8 cellular contexts compared by ENCODE assay signal in genomic region chr10:49761789-49762565, GRCh38. TPM values are rescaled to one million over a fixed set of nuclear protein-coding genes. Genes with fewer than 3 reads are reported as not detected.
DNase-seq lines count a peak whose midpoint lies in the region; ATAC-seq and TF ChIP-seq lines count a peak whose summit lies in the region.

Gene OGDHL (minus strand): TSS chr10:49762323. CDS start chr10:49758592, 3,731 bp downstream.

- H3K36me3 ChIP-seq in BJ (ENCODE audit: control insufficient read depth, insufficient read depth, low read length): no peaks in the 10 kb centered on the region
- H3K36me3 ChIP-seq in OCI-LY3 (replicated peaks; ENCODE audit: low read depth, low read length): no peaks in the 10 kb centered on the region
- no peaks in the 10 kb centered on the region for H3K36me3 ChIP-seq in heart right ventricle
- no peaks in the 10 kb centered on the region for H3K36me3 ChIP-seq in prostate gland

- POLR2A ChIA-PET in BJ (lab: Charles Lee): no interaction called here

- ATAC-seq in GM18867 (IDR thresholded peaks at IDR 0.05; ENCODE audit: unreplicated experiment): peak; percentile 80
- ATAC-seq in HG03442 (IDR thresholded peaks at IDR 0.05; ENCODE audit: unreplicated experiment): peak; percentile 77
- peak; percentile 69 to 90 (median 84) for ATAC-seq in heart right ventricle
- no peak for ATAC-seq in GM19455 (IDR thresholded peaks at IDR 0.05; ENCODE audit: unreplicated experiment)

- H3K4me2 ChIP-seq in OCI-LY3 (ENCODE audit: low read length): peak within 1 kb of the TSS; percentile 79

- H3K27me3 ChIP-seq in BJ (ENCODE audit: control insufficient read depth, insufficient read depth, low read length) (peaks cover 5% of the 10 kb centered on the region), OCI-LY3 (ENCODE audit: low read depth, low read length) (no peaks in the 10 kb centered on the region), heart right ventricle (peaks cover 0 to 62% (median 50%) of the 10 kb centered on the region in 7 donors), prostate gland (replicated peaks; ENCODE audit: insufficient read depth) (no peaks in the 10 kb centered on the region)

- no peak for DNase-seq in BJ (ENCODE audit: low read depth)
- peak; percentile 31 for DNase-seq in amniotic epithelial cell (ENCODE audit: low read depth)
- peak; percentile 23 to 51 for DNase-seq in heart right ventricle
- DNase-seq in prostate gland (ENCODE audit: low spot score): peak; percentile 68

- H3K27ac ChIP-seq in OCI-LY3 (ENCODE audit: low read length) (no peak within 1 kb of the TSS), heart right ventricle (no peak within 1 kb of the TSS), prostate gland (no peak within 1 kb of the TSS)

- TF ChIP-seq CTCF in BJ (IDR thresholded peaks at IDR 0.05; ENCODE audit: insufficient read depth, low read depth, low read length) (peak; percentile 6; the same call in 1 of the 2 replicates), OCI-LY3 (IDR thresholded peaks at IDR 0.05; ENCODE audit: low read depth, low read length) (no peak), heart right ventricle (IDR thresholded peaks at IDR 0.05) (no peak), prostate gland (IDR thresholded peaks at IDR 0.05) (no peak)

- intact Hi-C loops in heart right ventricle (cut with DNase I): no loop called here
- intact Hi-C loops in prostate gland (cut with DNase I): no loop called here

- CTCF ChIA-PET in BJ (lab: Yijun Ruan, JAX): no interaction called here

- H3K4me1 ChIP-seq in OCI-LY3 (ENCODE audit: low read length) (peaks cover 4% of the 10 kb centered on the region; the same call in 1 of the 2 replicates), heart right ventricle (peaks cover 0 to 10% (median 0%) of the 10 kb centered on the region in 9 donors), prostate gland (replicated peaks) (no peaks in the 10 kb centered on the region)

- WGBS in heart right ventricle, 2 donors: 1% methylated on average over 74 to 81 of the region's 81 CpGs
- under 1% methylated on average over 50 of the region's 81 CpGs for WGBS in prostate gland

- peak within 1 kb of the TSS; percentile 46; the same call in 1 of the 2 replicates for H2AFZ ChIP-seq in OCI-LY3 (ENCODE audit: low read depth, low read length)

- no peak for TF ChIP-seq POLR2A in prostate gland (IDR thresholded peaks at IDR 0.05)

- peak within 1 kb of the TSS; percentile 46 for H3K9ac ChIP-seq in OCI-LY3 (ENCODE audit: low read length)

- peak within 1 kb of the TSS; percentile 44 for H3K4me3 ChIP-seq in BJ (ENCODE audit: low read depth, low read length)
- peak within 1 kb of the TSS; percentile 89 for H3K4me3 ChIP-seq in OCI-LY3 (ENCODE audit: low read length)
- H3K4me3 ChIP-seq in heart right ventricle: peak within 1 kb of the TSS; percentile 28 to 65 (median 57)
- peak within 1 kb of the TSS; percentile 51 to 57 for H3K4me3 ChIP-seq in prostate gland

- no peaks in the 10 kb centered on the region; the same call in 1 of the 2 replicates for H4K20me1 ChIP-seq in OCI-LY3 (ENCODE audit: insufficient read depth, low read length)

- H3K79me2 ChIP-seq in OCI-LY3 (ENCODE audit: low read length): no peaks in the 10 kb centered on the region

- H3K9me3 ChIP-seq in OCI-LY3 (ENCODE audit: insufficient read depth, low read length): no peaks in the 10 kb centered on the region
- H3K9me3 ChIP-seq in heart right ventricle: peaks cover 0 to 11% (median 2%) of the 10 kb centered on the region in 11 donors
- H3K9me3 ChIP-seq in prostate gland: no peaks in the 10 kb centered on the region

RNA-seq across cellular contexts. Expression of gene OGDHL, which starts in this region (rescaled TPM):
- 0.11 and 0.16 TPM in 2 replicates for polyA plus RNA-seq in BJ (2011; rRNA removed)
- 0.21 and 0.28 TPM in 2 replicates for polyA minus RNA-seq in BJ (2011; rRNA and poly(A)+ RNA removed)
- total RNA-seq in heart right ventricle: 10 to 100 TPM in 2 of 10 donors, 1 to 10 TPM in 4, under 1 TPM in 4; 0.82 to 11.4 (median 3.9) TPM
- 1 to 10 TPM in 1 of 2 donors, under 1 TPM in 1; 0.07 to 1.8 TPM for polyA plus RNA-seq in heart right ventricle
- 1 to 10 TPM; 3.3 to 8.5 TPM for total RNA-seq in prostate gland
